In genomic region chr15:101184830-101185229, GRCh38 we compare ENCODE assay signal across 2 cellular contexts.
TF ChIP-seq lines count a peak whose summit lies in the region.

No MANE protein-coding gene starts in this region.

TF ChIP-seq in HEK293, 187 proteins besides CTCF, POLR2A, EP300 and RAD21 (continued from another document):
- no peak for TF ChIP-seq TSHZ1 (tag by site-specific recombination; IDR thresholded peaks at IDR 0.05; ENCODE audit: borderline replicate concordance)
- no peak for TF ChIP-seq ZNF112 (tag by site-specific recombination; IDR thresholded peaks at IDR 0.05)
- TF ChIP-seq ZNF501 (tag by site-specific recombination; IDR thresholded peaks at IDR 0.05) = no peak
- no peak for TF ChIP-seq KLF9 (tag by site-specific recombination; IDR thresholded peaks at IDR 0.05; ENCODE audit: low read depth)
- no peak for TF ChIP-seq ZNF610 (tag by site-specific recombination; IDR thresholded peaks at IDR 0.05; ENCODE audit: borderline replicate concordance)
- no peak for TF ChIP-seq SETDB1 (IDR thresholded peaks at IDR 0.05; ENCODE audit: insufficient read length, low read length)
- TF ChIP-seq HOXA7 (CRISPR knock-in tag; IDR thresholded peaks at IDR 0.05; ENCODE audit: borderline replicate concordance) = no peak
- TF ChIP-seq ZFP3 (tag by site-specific recombination; IDR thresholded peaks at IDR 0.05; ENCODE audit: low read depth) = no peak
- no peak for TF ChIP-seq ZFP37 (tag by site-specific recombination; IDR thresholded peaks at IDR 0.05)
- no peak for TF ChIP-seq ATF2 (tag by site-specific recombination; IDR thresholded peaks at IDR 0.05; ENCODE audit: low read depth)
- no peak for TF ChIP-seq ZNF324 (tag by site-specific recombination; IDR thresholded peaks at IDR 0.05)
- no peak for TF ChIP-seq ZNF639 (tag by site-specific recombination; IDR thresholded peaks at IDR 0.05)
- peak; percentile 83 for TF ChIP-seq SCRT2 (tag by site-specific recombination; IDR thresholded peaks at IDR 0.05)

TF ChIP-seq in SK-N-SH treated with all-trans-retinoic acid at 6 μM for 48 hours, 23 proteins besides CTCF, POLR2A, EP300 and RAD21 (continued from another document):
- TF ChIP-seq ZC3H10 (CRISPR knock-in tag; IDR thresholded peaks at IDR 0.05) (no peak), TCF4 (CRISPR knock-in tag; IDR thresholded peaks at IDR 0.05; ENCODE audit: borderline replicate concordance) (no peak), POU6F1 (CRISPR knock-in tag; IDR thresholded peaks at IDR 0.05; ENCODE audit: borderline replicate concordance, low read depth) (no peak), BACH2 (CRISPR knock-in tag; IDR thresholded peaks at IDR 0.05; ENCODE audit: borderline replicate concordance) (no peak), GLIS3 (CRISPR knock-in tag; IDR thresholded peaks at IDR 0.05) (no peak), TSHZ2 (CRISPR knock-in tag; IDR thresholded peaks at IDR 0.05) (no peak), TOX (CRISPR knock-in tag; IDR thresholded peaks at IDR 0.05; ENCODE audit: borderline replicate concordance) (no peak)
